ENCODE assay signal across 26 cellular contexts in genomic region chr1:111370871-111371270, GRCh38.
"Had no signal": no experiment of that assay in that cellular context is flagged by ENCODE, and none has a peak within 500 bp of the region (broad histone marks: within the 10 kb centered on the region; RNA-seq: fewer than 3 reads in every experiment).

No MANE protein-coding gene starts in this region.

- FAIRE-seq: astrocyte, bronchial epithelial cell, frontal cortex had no signal

- H3K4me3 ChIP-seq: coronary artery, dorsolateral prefrontal cortex had no signal

- H3K27me3 ChIP-seq: brain microvascular endothelial cell had no signal

- H3K27ac ChIP-seq: brain microvascular endothelial cell, coronary artery, dorsolateral prefrontal cortex, VCaP had no signal

- ATAC-seq: activated T-cell treated with anti-CD3 and anti-CD28 coated beads, Interleukin-2, amount 50 U/mL, for 4 hours; activated T-helper 17 cell treated with anti-CD3 and anti-CD28 coated beads, Interleukin-2, amount 50 U/mL, for 72 hours; esophagus mucosa; WTC11 had no signal

- H3K36me3 ChIP-seq: brain microvascular endothelial cell had no signal

- DNase-seq: activated CD4-positive, alpha-beta memory T cell treated with anti-CD3 and anti-CD28 coated beads, Interleukin-2, amount 10 ng/mL, durations not matched to agents 7 days and 5 days; activated CD4-positive, alpha-beta T cell treated with anti-CD3 and anti-CD28 coated beads for 1 hour; activated CD4-positive, alpha-beta T cell treated with anti-CD3 and anti-CD28 coated beads for 4 hours; activated CD4-positive, alpha-beta T cell treated with anti-CD3 and anti-CD28 coated beads, Interleukin-2, amount 10 ng/mL, durations not matched to agents 7 days and 5 days; activated CD4-positive, alpha-beta T cell treated with anti-CD3 and anti-CD28 coated beads, Interleukin-2, amount 50 U/mL, for 4 hours; activated effector memory CD4-positive, alpha-beta T cell treated with Interleukin-2 at 50 U/mL for 16 hours; activated gamma-delta T cell treated with Interleukin-2 at 50 U/mL for 16 hours; activated naive CD4-positive, alpha-beta T cell treated with anti-CD3 and anti-CD28 coated beads, Interleukin-2, amount 50 U/mL, for 16 hours; activated naive CD4-positive, alpha-beta T cell treated with Interleukin-2 at 50 U/mL for 16 hours; activated T-cell treated with anti-CD3 and anti-CD28 coated beads, Interleukin-2, amount 50 U/mL, for 4 hours; amniotic stem cell; anterior cingulate cortex; brain microvascular endothelial cell; dorsolateral prefrontal cortex; effector memory CD4-positive, alpha-beta T cell; endodermal cell; head of caudate nucleus; T-helper 2 cell had no signal
